Comparison of ENCODE assay signal across 2 cellular contexts in the genomic region with DNA sequence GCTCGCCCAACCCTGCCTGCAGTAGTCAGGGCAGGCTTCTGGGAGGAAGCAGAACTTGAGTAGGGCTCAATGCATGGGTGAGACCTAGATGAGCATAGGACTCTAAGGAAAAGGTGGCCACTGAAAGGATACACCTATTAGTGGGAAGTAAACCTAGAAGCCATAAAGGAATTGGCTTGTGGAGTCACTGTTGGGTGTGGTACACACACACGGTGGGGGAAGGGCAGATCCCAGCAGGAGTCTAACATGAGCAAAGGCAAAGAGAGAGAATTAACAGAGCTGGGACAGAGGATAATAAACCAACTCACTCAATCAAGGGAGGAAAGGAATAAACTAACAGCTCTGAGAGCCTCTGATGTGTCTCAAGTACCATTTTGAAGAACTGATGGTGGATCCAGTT.
TF ChIP-seq lines count a peak whose summit lies in the region.

No MANE protein-coding gene starts in this region.

TF ChIP-seq in HCT116, 20 proteins besides CTCF, POLR2A, EP300 and RAD21:
- TF ChIP-seq FOSL1 (IDR thresholded peaks at IDR 0.05; ENCODE audit: low read depth) (no peak), TCF7L2 (IDR thresholded peaks at IDR 0.05; ENCODE audit: borderline replicate concordance, extremely low read depth, insufficient read depth, insufficient read length) (no peak), SRF (IDR thresholded peaks at IDR 0.05; ENCODE audit: low read depth) (no peak), CBX3 (IDR thresholded peaks at IDR 0.05; ENCODE audit: low read depth) (no peak), JUND (IDR thresholded peaks at IDR 0.05) (no peak)
- TF ChIP-seq, protein P1, sequence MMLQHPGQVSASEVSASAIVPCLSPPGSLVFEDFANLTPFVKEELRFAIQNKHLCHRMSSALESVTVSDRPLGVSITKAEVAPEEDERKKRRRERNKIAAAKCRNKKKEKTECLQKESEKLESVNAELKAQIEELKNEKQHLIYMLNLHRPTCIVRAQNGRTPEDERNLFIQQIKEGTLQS (IDR thresholded peaks at IDR 0.05) = no peak

TF ChIP-seq in H1, 55 proteins besides CTCF, POLR2A, EP300 and RAD21:
- TF ChIP-seq TBP (IDR thresholded peaks at IDR 0.05; ENCODE audit: low read depth, low read length) (no peak), CHD1 (IDR thresholded peaks at IDR 0.05; ENCODE audit: low read depth, low read length) (no peak), HDAC2 (IDR thresholded peaks at IDR 0.05; ENCODE audit: borderline replicate concordance in 1 of 2, low read depth in 2 of 2, low read length in 2 of 2) (no peak)
TF ChIP-seq in H1: peak in this region for 0.
